ENCODE assay signal across 25 cellular contexts in the genomic region with DNA sequence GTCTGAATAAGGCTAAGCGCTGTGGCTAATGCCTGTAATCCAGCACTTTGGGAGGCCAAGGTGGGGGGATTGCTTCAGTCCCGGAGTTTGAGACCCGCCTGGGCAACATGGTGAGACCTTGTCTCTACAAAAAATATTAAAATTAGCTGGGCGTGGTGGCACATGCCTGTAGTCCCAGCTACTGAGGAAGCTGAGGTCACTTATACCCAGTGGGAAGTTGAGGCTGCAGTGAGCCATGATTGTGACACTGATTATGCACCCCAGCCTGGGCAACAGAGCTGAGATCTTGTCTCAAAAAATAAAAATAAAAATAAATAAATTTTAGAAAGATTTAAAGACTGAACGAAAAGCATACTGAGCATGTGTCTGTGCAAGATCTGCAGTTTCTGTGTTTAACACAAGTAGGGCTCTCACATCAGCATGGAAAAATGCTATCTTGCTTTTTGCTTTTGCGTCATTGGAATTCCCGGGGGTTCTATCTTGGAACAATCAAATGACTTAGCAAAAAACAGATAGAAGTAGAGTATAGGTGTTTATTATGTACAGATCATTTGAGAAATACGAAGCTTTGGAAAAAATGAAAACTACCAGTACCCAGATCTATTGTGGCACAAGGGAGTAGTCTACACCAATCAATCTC.
A peak's percentile ranks its signal among the peaks of the same experiment; 100 is the strongest.
DNase-seq lines count a peak whose midpoint lies in the region; ATAC-seq and FAIRE-seq lines count a peak whose summit lies in the region.
"Had no signal": no experiment of that assay in that cellular context is flagged by ENCODE, and none has a peak within 500 bp of the region (broad histone marks: within the 10 kb centered on the region; RNA-seq: fewer than 3 reads in every experiment).

No MANE protein-coding gene starts in this region.

- ATAC-seq in Right ventricle myocardium inferior (peak; percentile 80), Right ventricle myocardium superior (ENCODE audit: poor library complexity) (peak; percentile 78), right cardiac atrium (peak; percentile 53 to 80)
- ATAC-seq: GM12878 had no signal

- no peaks in the 10 kb centered on the region for H3K4me1 ChIP-seq in right cardiac atrium (ENCODE audit: control insufficient read depth, insufficient read depth, low read length)

- no peak overlapping the region for H3K4me3 ChIP-seq in right cardiac atrium (ENCODE audit: low read length)
- H3K4me3 ChIP-seq: GM12878, MG63 had no signal

- H3K27ac ChIP-seq in right cardiac atrium (ENCODE audit: low read length), result peak overlapping the region; percentile 39
- H3K27ac ChIP-seq: 22Rv1 had no signal

- FAIRE-seq in urothelium cell line (lab: Jason Lieb, UNC), result no peak
- FAIRE-seq: GM12878, H54 had no signal

- DNase-seq in Right ventricle myocardium inferior (ENCODE audit: missing footprints) (no peak), cardiac septum (ENCODE audit: low spot score) (no peak), Right ventricle myocardium superior (no peak), right cardiac atrium (peak in 2 of 3 donors; percentile 16 to 46), urothelium cell line (ENCODE audit: low spot score) (no peak), nucleus accumbens (lab: John Stamatoyannopoulos, UW) (no peak), cerebellum (ENCODE audit: low spot score) (no peak), amygdala (lab: John Stamatoyannopoulos, UW) (no peak)
- DNase-seq: ACHN; BE2C; CD8-positive, alpha-beta memory T cell; DMS 273 treated with DMSO at 0.1 percent for 48 hours; DMS79; EL; IMR-90; KG1; MG63; NCI-H2029; NCI-H446 treated with DMSO at 0.1 percent for 48 hours; NCI-H526 treated with DMSO at 0.1 percent for 48 hours; RPMI8226; SHP77 treated with DMSO at 0.1 percent for 48 hours had no signal

- no peaks in the 10 kb centered on the region for H3K27me3 ChIP-seq in right cardiac atrium (ENCODE audit: control insufficient read depth, insufficient read depth)
- H3K27me3 ChIP-seq: BE2C, MG63 had no signal

- no peaks in the 10 kb centered on the region for H3K9me3 ChIP-seq in right cardiac atrium (ENCODE audit: control insufficient read depth, low read length)
- H3K9me3 ChIP-seq: BE2C, MG63 had no signal

- WGBS in right cardiac atrium, result 70% methylated on average over 8 of the region's 8 CpGs

- intact Hi-C loops in Right ventricle myocardium inferior (cut with DNase I) (no loop called here), cardiac septum (cut with DNase I) (no loop called here), Right ventricle myocardium superior (cut with DNase I) (no loop called here), right cardiac atrium (cut with DNase I) (no loop called here)

Comparison
In these comparisons a context has a peak if more than half of its experiments do, and no peak if none do; other contexts are left out.
1. DNase-seq: peak in right cardiac atrium (2 of 3); none in Right ventricle myocardium inferior (single experiment), cardiac septum (single experiment), Right ventricle myocardium superior (single experiment), urothelium cell line (single experiment), nucleus accumbens (0 of 56), cerebellum (single experiment) and amygdala (0 of 56).
2. Peak in every context shown above with its lines, with median percentiles within 50 percentile points of each other: ATAC-seq.